Comparison of ENCODE assay signal across 1 cellular context in genomic region chr17:39687546-39688474, GRCh38.
TF ChIP-seq lines count a peak whose summit lies in the region.

PGAP3 (minus strand) TSS chr17:39688057; CDS start chr17:39688014, 43 bp downstream.

TF ChIP-seq in K562, 482 proteins besides CTCF, POLR2A, EP300 and RAD21 (continued from another document and continues in another):
- TF ChIP-seq TAF7 (tag; IDR thresholded peaks at IDR 0.05) (no peak), DNMT1 (IDR thresholded peaks at IDR 0.05) (no peak), ZNF780A (CRISPR knock-in tag; IDR thresholded peaks at IDR 0.05) (no peak), ARID2 (IDR thresholded peaks at IDR 0.05) (no peak), E2F8 (IDR thresholded peaks at IDR 0.05; ENCODE audit: low read depth, partially characterized antibody) (peak; percentile 94), ZFX (CRISPR knock-in tag; IDR thresholded peaks at IDR 0.05) (no peak), DIDO1 (tag; IDR thresholded peaks at IDR 0.05; ENCODE audit: low read depth) (peak; percentile 60; the same call in 1 of the 2 replicates), ZNF280B (CRISPR knock-in tag; IDR thresholded peaks at IDR 0.05) (no peak), ZNF395 (CRISPR knock-in tag; IDR thresholded peaks at IDR 0.05) (no peak), YY1 (IDR thresholded peaks at IDR 0.05; ENCODE audit: borderline replicate concordance in 1 of 3, control insufficient read depth in 1 of 3, extremely low read depth in 1 of 3, insufficient read depth in 3 of 3, insufficient read length in 1 of 3, insufficient replicate concordance in 2 of 3, low read depth in 1 of 3, low read length in 2 of 3) (peak; percentile 21 to 82 (median 72)), GTF3C2 (IDR thresholded peaks at IDR 0.05; ENCODE audit: borderline replicate concordance, extremely low read depth, insufficient read length) (no peak), ZBTB12 (CRISPR knock-in tag; IDR thresholded peaks at IDR 0.05) (no peak), CHD4 (IDR thresholded peaks at IDR 0.05; ENCODE audit: insufficient read depth, insufficient replicate concordance, low read depth, low read length, poor library complexity, severe bottlenecking) (no peak), MAFK (IDR thresholded peaks at IDR 0.05; ENCODE audit: low read length) (no peak), ZNF354B (CRISPR knock-in tag; IDR thresholded peaks at IDR 0.05) (no peak), RFX5 (IDR thresholded peaks at IDR 0.05; ENCODE audit: low read depth, low read length) (no peak), PCBP1 (IDR thresholded peaks at IDR 0.05; ENCODE audit: low read depth, low read length, poor library complexity, severe bottlenecking) (no peak), SOX6 (IDR thresholded peaks at IDR 0.05) (peak; percentile 34; the same call in 1 of the 2 replicates), MITF (IDR thresholded peaks at IDR 0.05) (no peak; the same call in 1 of the 2 replicates), MECOM (CRISPR knock-in tag; IDR thresholded peaks at IDR 0.05) (no peak), NFE2L1 (tag; IDR thresholded peaks at IDR 0.05; ENCODE audit: borderline replicate concordance, low read depth) (no peak), ZKSCAN8 (CRISPR knock-in tag; IDR thresholded peaks at IDR 0.05) (no peak), ZNF668 (CRISPR knock-in tag; IDR thresholded peaks at IDR 0.05) (no peak), CREBBP (IDR thresholded peaks at IDR 0.05; ENCODE audit: low read depth, low read length) (no peak), SP2 (IDR thresholded peaks at IDR 0.05; ENCODE audit: extremely low read depth, low read depth, low read length, poor library complexity, severe bottlenecking) (no peak), PTRF (tag; IDR thresholded peaks at IDR 0.05) (no peak), ARID1B (IDR thresholded peaks at IDR 0.05) (no peak), ZFP30 (CRISPR knock-in tag; IDR thresholded peaks at IDR 0.05; ENCODE audit: borderline replicate concordance) (no peak), ZNF655 (CRISPR knock-in tag; IDR thresholded peaks at IDR 0.05) (no peak), NFIX (CRISPR knock-in tag; IDR thresholded peaks at IDR 0.05; ENCODE audit: low read depth) (no peak), TCF3 (CRISPR knock-in tag; IDR thresholded peaks at IDR 0.05) (no peak), MAZ (CRISPR knock-in tag; conservative IDR thresholded peaks at IDR 0.05 in 1 of 2, IDR thresholded peaks at IDR 0.05 in 1 of 2) (peak; percentile 45 to 82), KLF6 (CRISPR knock-in tag; IDR thresholded peaks at IDR 0.05; ENCODE audit: borderline replicate concordance) (peak; percentile 54; the same call in 1 of the 2 replicates), ZNF143 (CRISPR knock-in tag; IDR thresholded peaks at IDR 0.05) (no peak), PHB (CRISPR knock-in tag; IDR thresholded peaks at IDR 0.05) (no peak), ZHX1 (conservative IDR thresholded peaks at IDR 0.05; ENCODE audit: low read length) (no peak), E4F1 (CRISPR knock-in tag; IDR thresholded peaks at IDR 0.05; ENCODE audit: borderline replicate concordance) (no peak), RNF219 (CRISPR knock-in tag; IDR thresholded peaks at IDR 0.05) (no peak), FOXK1 (CRISPR knock-in tag; IDR thresholded peaks at IDR 0.05; ENCODE audit: borderline replicate concordance) (no peak)
